25 cellular contexts compared by ENCODE assay signal in the genomic region with DNA sequence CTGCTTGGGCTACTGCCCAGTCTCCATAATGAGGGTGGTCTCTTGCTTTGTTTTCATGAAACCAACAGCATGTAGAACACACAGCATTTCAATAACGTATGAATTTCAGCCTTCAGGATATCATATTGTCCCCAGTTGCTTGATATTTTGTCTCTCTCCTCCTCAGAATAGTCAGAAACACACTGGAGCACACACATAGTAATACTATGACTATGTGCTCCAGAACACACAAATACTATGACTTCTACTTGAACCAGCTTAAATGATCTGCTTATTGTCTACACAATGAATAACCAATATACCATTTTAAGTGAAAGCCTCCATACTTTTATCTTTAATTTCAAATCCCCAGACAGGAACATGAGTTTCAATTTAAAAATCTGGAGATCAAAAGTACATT.
DNase-seq lines count a peak whose midpoint lies in the region; ATAC-seq, FAIRE-seq and TF ChIP-seq lines count a peak whose summit lies in the region.
"Had no signal": no experiment of that assay in that cellular context is flagged by ENCODE, and none has a peak within 500 bp of the region (broad histone marks: within the 10 kb centered on the region; RNA-seq: fewer than 3 reads in every experiment).

No MANE protein-coding gene starts in this region.

- TF ChIP-seq POLR2A in gastroesophageal sphincter (IDR thresholded peaks at IDR 0.05): no peak

- H3K27ac ChIP-seq in astrocyte (ENCODE audit: low read depth, low read length) (no peak overlapping the region), gastroesophageal sphincter (no peak overlapping the region), tibial artery (no peak overlapping the region)
- H3K27ac ChIP-seq: 22Rv1; BLaER1 treated with 17β-estradiol and CSF1 and Interleukin-3, amounts not matched to agents 10 nM and 100 nM had no signal

- H4K20me1 ChIP-seq in astrocyte (ENCODE audit: insufficient read depth, low read length): no peaks in the 10 kb centered on the region
- H4K20me1 ChIP-seq: BLaER1 treated with 17β-estradiol and CSF1 and Interleukin-3, amounts not matched to agents 10 nM and 100 nM had no signal

- peak overlapping the region; percentile 38 for H3K27ac Mint-ChIP-seq in activated CD4-positive, alpha-beta T cell treated with anti-CD3 and anti-CD28 coated beads, Interleukin-2, amount 10 ng/mL, durations not matched to agents 24 days and 14 days
- no peak overlapping the region for H3K27ac Mint-ChIP-seq in activated CD4-positive, alpha-beta T cell treated with anti-CD3 and anti-CD28 coated beads, Interleukin-2, amount 10 ng/mL, durations not matched to agents 7 days and 5 days
- H3K27ac Mint-ChIP-seq in astrocyte (ENCODE audit: unreplicated experiment): no peak overlapping the region
- peak overlapping the region; percentile 1 to 69 (median 17) for H3K27ac Mint-ChIP-seq in nephron

- FAIRE-seq in astrocyte (lab: Jason Lieb, UNC) (peak; percentile 69), urothelium cell line (lab: Jason Lieb, UNC) (peak; percentile 81)
- FAIRE-seq: GM12878, RCC 7860 had no signal

- no peaks in the 10 kb centered on the region for H3K9me3 Mint-ChIP-seq in activated CD4-positive, alpha-beta T cell treated with anti-CD3 and anti-CD28 coated beads, Interleukin-2, amount 10 ng/mL, durations not matched to agents 24 days and 14 days
- H3K9me3 Mint-ChIP-seq in activated CD4-positive, alpha-beta T cell treated with anti-CD3 and anti-CD28 coated beads, Interleukin-2, amount 10 ng/mL, durations not matched to agents 7 days and 5 days: no peaks in the 10 kb centered on the region
- H3K9me3 Mint-ChIP-seq in astrocyte (ENCODE audit: unreplicated experiment): peaks cover 10% of the 10 kb centered on the region
- peaks cover 18% of the 10 kb centered on the region for H3K9me3 Mint-ChIP-seq in nephron

- H3K4me3 ChIP-seq in astrocyte (ENCODE audit: insufficient read depth, low read depth, low read length) (no peak overlapping the region), gastroesophageal sphincter (no peak overlapping the region), tibial artery (no peak overlapping the region)
- H3K4me3 ChIP-seq: BLaER1 treated with 17β-estradiol and CSF1 and Interleukin-3, amounts not matched to agents 10 nM and 100 nM; GM12878 had no signal

- H3K27me3 Mint-ChIP-seq in activated CD4-positive, alpha-beta T cell treated with anti-CD3 and anti-CD28 coated beads, Interleukin-2, amount 10 ng/mL, durations not matched to agents 24 days and 14 days: peaks cover 1% of the 10 kb centered on the region
- H3K27me3 Mint-ChIP-seq in activated CD4-positive, alpha-beta T cell treated with anti-CD3 and anti-CD28 coated beads, Interleukin-2, amount 10 ng/mL, durations not matched to agents 7 days and 5 days: peaks cover 2% of the 10 kb centered on the region
- H3K27me3 Mint-ChIP-seq in astrocyte (ENCODE audit: low read depth, unreplicated experiment) (no peaks in the 10 kb centered on the region), nephron (ENCODE audit: low read depth) (no peaks in the 10 kb centered on the region)

- H3K36me3 ChIP-seq in astrocyte (ENCODE audit: insufficient read depth, low read length) (no peaks in the 10 kb centered on the region), gastroesophageal sphincter (no peaks in the 10 kb centered on the region), tibial artery (no peaks in the 10 kb centered on the region)
- H3K36me3 ChIP-seq: BLaER1 treated with 17β-estradiol and CSF1 and Interleukin-3, amounts not matched to agents 10 nM and 100 nM had no signal

- H3K4me2 ChIP-seq in astrocyte (ENCODE audit: low read length): no peak overlapping the region
- H3K4me2 ChIP-seq: BLaER1 treated with 17β-estradiol and CSF1 and Interleukin-3, amounts not matched to agents 10 nM and 100 nM had no signal

- TF ChIP-seq CTCF in astrocyte (IDR thresholded peaks at IDR 0.05; ENCODE audit: insufficient read depth, low read depth, low read length): no peak
- no peak for TF ChIP-seq CTCF in nephron (IDR thresholded peaks at IDR 0.05; ENCODE audit: unreplicated experiment in 3 of 3)
- no peak for TF ChIP-seq CTCF in gastroesophageal sphincter (IDR thresholded peaks at IDR 0.05)
- no peak for TF ChIP-seq CTCF in tibial artery (IDR thresholded peaks at IDR 0.05)

- H3K9me3 ChIP-seq in astrocyte (ENCODE audit: insufficient read depth, low read depth, low read length): no peaks in the 10 kb centered on the region
- no peaks in the 10 kb centered on the region for H3K9me3 ChIP-seq in gastroesophageal sphincter
- H3K9me3 ChIP-seq in tibial artery: no peaks in the 10 kb centered on the region
- H3K9me3 ChIP-seq: Caco-2 had no signal

- no peaks in the 10 kb centered on the region for H3K79me2 ChIP-seq in astrocyte (ENCODE audit: insufficient read depth, low read length)

- peaks cover 35% of the 10 kb centered on the region for H3K4me1 Mint-ChIP-seq in activated CD4-positive, alpha-beta T cell treated with anti-CD3 and anti-CD28 coated beads, Interleukin-2, amount 10 ng/mL, durations not matched to agents 24 days and 14 days
- peaks cover 38% of the 10 kb centered on the region for H3K4me1 Mint-ChIP-seq in activated CD4-positive, alpha-beta T cell treated with anti-CD3 and anti-CD28 coated beads, Interleukin-2, amount 10 ng/mL, durations not matched to agents 7 days and 5 days
- H3K4me1 Mint-ChIP-seq in astrocyte (ENCODE audit: low read depth, unreplicated experiment) (peaks cover 22% of the 10 kb centered on the region), nephron (peaks cover 49% of the 10 kb centered on the region)
- H3K4me1 Mint-ChIP-seq: CD4-positive, alpha-beta memory T cell had no signal

- CTCF ChIA-PET in activated CD4-positive, alpha-beta T cell treated with anti-CD3 and anti-CD28 coated beads, Interleukin-2, amount 10 ng/mL, durations not matched to agents 7 days and 5 days (lab: Charles Lee): no interaction called here

- no peak overlapping the region for H3K9ac ChIP-seq in astrocyte (ENCODE audit: low read length)
- H3K9ac ChIP-seq: BLaER1 treated with 17β-estradiol and CSF1 and Interleukin-3, amounts not matched to agents 10 nM and 100 nM had no signal

- no peak overlapping the region for H2AFZ ChIP-seq in astrocyte (ENCODE audit: low read depth, low read length)

- H3K4me1 ChIP-seq in astrocyte (ENCODE audit: insufficient read depth, low read length) (peaks cover 11% of the 10 kb centered on the region), gastroesophageal sphincter (peaks cover 5 to 32% (median 11%) of the 10 kb centered on the region in 3 donors), tibial artery (peaks cover 0 to 17% (median 13%) of the 10 kb centered on the region in 4 donors)
- H3K4me1 ChIP-seq: BLaER1 treated with 17β-estradiol and CSF1 and Interleukin-3, amounts not matched to agents 10 nM and 100 nM had no signal

- H3K27me3 ChIP-seq in astrocyte (ENCODE audit: insufficient read depth, low read length) (no peaks in the 10 kb centered on the region), gastroesophageal sphincter (no peaks in the 10 kb centered on the region), tibial artery (no peaks in the 10 kb centered on the region)
- H3K27me3 ChIP-seq: BLaER1 treated with 17β-estradiol and CSF1 and Interleukin-3, amounts not matched to agents 10 nM and 100 nM had no signal

- WGBS in gastroesophageal sphincter (ENCODE audit: low coverage in 1 of 2), 2 donors: 25 to 40% methylated on average over 1 of the region's 1 CpG

- POLR2A ChIA-PET in activated CD4-positive, alpha-beta T cell treated with anti-CD3 and anti-CD28 coated beads, Interleukin-2, amount 10 ng/mL, durations not matched to agents 7 days and 5 days (lab: Charles Lee): no interaction called here

- no peak for TF ChIP-seq EP300 in gastroesophageal sphincter (IDR thresholded peaks at IDR 0.05)

- intact Hi-C loops in activated CD4-positive, alpha-beta T cell treated with anti-CD3 and anti-CD28 coated beads, Interleukin-2, amount 10 ng/mL, durations not matched to agents 24 days and 14 days (cut with micrococcal nuclease): loop anchor here (5.0 kb wide), 1 partner anchor 48 kb away; no protein-coding TSS in a partner anchor
- intact Hi-C loops in tibial artery (cut with DNase I; ENCODE audit: low total_unique reads): no loop called here

- no peak for DNase-seq in activated CD4-positive, alpha-beta T cell treated with anti-CD3 and anti-CD28 coated beads, Interleukin-2, amount 10 ng/mL, durations not matched to agents 24 days and 14 days
- DNase-seq in activated CD4-positive, alpha-beta T cell treated with anti-CD3 and anti-CD28 coated beads, Interleukin-2, amount 10 ng/mL, durations not matched to agents 7 days and 5 days: no peak
- DNase-seq in astrocyte (ENCODE audit: low read depth): no peak
- DNase-seq in urothelium cell line (ENCODE audit: low spot score): no peak
- DNase-seq in stimulated activated CD8-positive, alpha-beta memory T cell treated with anti-CD3 and anti-CD28 coated beads, Interleukin-4, amount 100 ng/mL, for 48 hours: no peak
- no peak for DNase-seq in tibial artery
- DNase-seq: ACHN; Caco-2; CD4-positive, alpha-beta memory T cell; DND-41; GOT3; Karpas-422; NCI-H1694 treated with DMSO at 0.1 percent for 48 hours; NCI-H2081 treated with DMSO at 0.1 percent for 48 hours; NCI-H2171 treated with DMSO at 0.1 percent for 48 hours; NCI-H524 treated with DMSO at 0.1 percent for 48 hours; OCI-M1 had no signal

- H3K4me3 Mint-ChIP-seq in activated CD4-positive, alpha-beta T cell treated with anti-CD3 and anti-CD28 coated beads, Interleukin-2, amount 10 ng/mL, durations not matched to agents 24 days and 14 days: no peak overlapping the region
- H3K4me3 Mint-ChIP-seq in activated CD4-positive, alpha-beta T cell treated with anti-CD3 and anti-CD28 coated beads, Interleukin-2, amount 10 ng/mL, durations not matched to agents 7 days and 5 days: no peak overlapping the region
- H3K4me3 Mint-ChIP-seq in astrocyte (ENCODE audit: unreplicated experiment): no peak overlapping the region
- no peak overlapping the region for H3K4me3 Mint-ChIP-seq in nephron
- H3K4me3 Mint-ChIP-seq: CD4-positive, alpha-beta memory T cell had no signal

- no peak for ATAC-seq in gastroesophageal sphincter
- ATAC-seq: GM12878, HCT116, Right ventricle myocardium inferior had no signal

- no peaks in the 10 kb centered on the region for H3K36me3 Mint-ChIP-seq in activated CD4-positive, alpha-beta T cell treated with anti-CD3 and anti-CD28 coated beads, Interleukin-2, amount 10 ng/mL, durations not matched to agents 24 days and 14 days (ENCODE audit: low read depth)
- peaks cover 5% of the 10 kb centered on the region for H3K36me3 Mint-ChIP-seq in activated CD4-positive, alpha-beta T cell treated with anti-CD3 and anti-CD28 coated beads, Interleukin-2, amount 10 ng/mL, durations not matched to agents 7 days and 5 days (ENCODE audit: low read depth)
- H3K36me3 Mint-ChIP-seq in astrocyte (ENCODE audit: low read depth, unreplicated experiment) (peaks cover 5% of the 10 kb centered on the region), nephron (ENCODE audit: low read depth) (peaks cover 24% of the 10 kb centered on the region)
- H3K36me3 Mint-ChIP-seq: CD4-positive, alpha-beta memory T cell had no signal

Comparison
In these comparisons a context has a peak if more than half of its experiments do, and no peak if none do; other contexts are left out.
1. H3K27ac Mint-ChIP-seq: peak in activated CD4-positive, alpha-beta T cell treated with anti-CD3 and anti-CD28 coated beads, Interleukin-2, amount 10 ng/mL, durations not matched to agents 24 days and 14 days (single experiment) and nephron (3 of 3); none in activated CD4-positive, alpha-beta T cell treated with anti-CD3 and anti-CD28 coated beads, Interleukin-2, amount 10 ng/mL, durations not matched to agents 7 days and 5 days (single experiment) and astrocyte (single experiment).